In the genomic region with DNA sequence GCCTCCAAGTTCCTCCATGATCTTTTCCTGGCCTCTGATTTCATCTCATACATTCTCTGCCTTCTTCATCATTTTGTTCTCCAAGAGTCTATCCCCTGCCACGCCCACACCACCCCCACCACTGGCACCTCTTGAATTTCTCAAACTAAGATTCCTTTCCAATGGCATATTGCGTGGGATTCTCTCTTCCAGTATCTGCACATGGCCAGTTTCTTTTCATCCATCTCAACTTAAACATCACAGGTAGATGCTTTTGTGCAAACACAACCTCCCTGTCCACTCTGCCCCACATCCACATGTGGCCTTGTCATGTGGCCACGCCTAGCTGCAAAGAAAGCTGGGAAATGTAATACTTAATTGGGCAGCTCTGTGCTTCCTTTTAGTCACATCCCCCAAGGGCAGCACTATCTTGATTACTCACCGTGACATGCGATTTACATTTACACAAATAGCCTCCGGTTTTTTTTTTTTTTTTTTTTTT, we compare ENCODE assay signal across 10 cellular contexts. TPM values are rescaled to one million over a fixed set of nuclear protein-coding genes. Genes with fewer than 3 reads are reported as not detected.
A peak's percentile ranks its signal among the peaks of the same experiment; 100 is the strongest.
DNase-seq lines count a peak whose midpoint lies in the region; ATAC-seq, FAIRE-seq and TF ChIP-seq lines count a peak whose summit lies in the region.
"Had no signal": no experiment of that assay in that cellular context is flagged by ENCODE, and none has a peak within 500 bp of the region (broad histone marks: within the 10 kb centered on the region; RNA-seq: fewer than 3 reads in every experiment).

No MANE protein-coding gene starts in this region.

- no peak overlapping the region for H3K4me3 Mint-ChIP-seq in naive thymus-derived CD4-positive, alpha-beta T cell
- H3K4me3 Mint-ChIP-seq in activated CD8-positive, alpha-beta T cell treated with anti-CD3 and anti-CD28 coated beads, Interleukin-2, amount 10 ng/mL, durations not matched to agents 7 days and 5 days: no peak overlapping the region
- no peak overlapping the region for H3K4me3 Mint-ChIP-seq in activated CD4-positive, alpha-beta memory T cell treated with anti-CD3 and anti-CD28 coated beads, Interleukin-2, amount 10 ng/mL, durations not matched to agents 7 days and 5 days
- H3K4me3 Mint-ChIP-seq in naive thymus-derived CD8-positive, alpha-beta T cell: no peak overlapping the region

- no peaks in the 10 kb centered on the region for H3K4me1 ChIP-seq in naive thymus-derived CD4-positive, alpha-beta T cell (ENCODE audit: control insufficient read depth in 2 of 2, insufficient read depth in 2 of 2, low read length in 2 of 2)

- H3K4me3 ChIP-seq in naive thymus-derived CD4-positive, alpha-beta T cell (ENCODE audit: low read length): no peak overlapping the region

- TF ChIP-seq POLR2A in GM12891 (IDR thresholded peaks at IDR 0.05; ENCODE audit: low read depth, low read length): no peak

- POLR2A ChIA-PET in naive thymus-derived CD4-positive, alpha-beta T cell (lab: Charles Lee): no interaction called here
- POLR2A ChIA-PET in activated CD8-positive, alpha-beta T cell treated with anti-CD3 and anti-CD28 coated beads, Interleukin-2, amount 10 ng/mL, durations not matched to agents 7 days and 5 days (lab: Charles Lee): no interaction called here
- POLR2A ChIA-PET in activated CD4-positive, alpha-beta memory T cell treated with anti-CD3 and anti-CD28 coated beads, Interleukin-2, amount 10 ng/mL, durations not matched to agents 7 days and 5 days (lab: Charles Lee): no interaction called here
- POLR2A ChIA-PET in naive thymus-derived CD8-positive, alpha-beta T cell (lab: Charles Lee): interaction anchor here (0.6 kb wide), 1 partner anchor 35 kb away, joined by 3 read pairs; no protein-coding TSS in a partner anchor

- no peaks in the 10 kb centered on the region for H3K27me3 Mint-ChIP-seq in naive thymus-derived CD4-positive, alpha-beta T cell
- no peaks in the 10 kb centered on the region for H3K27me3 Mint-ChIP-seq in activated CD8-positive, alpha-beta T cell treated with anti-CD3 and anti-CD28 coated beads, Interleukin-2, amount 10 ng/mL, durations not matched to agents 7 days and 5 days (ENCODE audit: low read depth)
- H3K27me3 Mint-ChIP-seq in activated CD4-positive, alpha-beta memory T cell treated with anti-CD3 and anti-CD28 coated beads, Interleukin-2, amount 10 ng/mL, durations not matched to agents 7 days and 5 days: no peaks in the 10 kb centered on the region
- no peaks in the 10 kb centered on the region for H3K27me3 Mint-ChIP-seq in naive thymus-derived CD8-positive, alpha-beta T cell

- no peak for FAIRE-seq in GM12891 (lab: Jason Lieb, UNC)

- CTCF ChIA-PET in naive thymus-derived CD4-positive, alpha-beta T cell (lab: Charles Lee): interaction anchor here (0.7 to 1.1 kb wide), 2 partner anchors 119 to 225 kb away, joined by 3 to 5 read pairs; no protein-coding TSS in a partner anchor
- CTCF ChIA-PET in activated CD8-positive, alpha-beta T cell treated with anti-CD3 and anti-CD28 coated beads, Interleukin-2, amount 10 ng/mL, durations not matched to agents 7 days and 5 days (lab: Charles Lee): interaction anchor here (2.0 kb wide), 1 partner anchor 117 kb away, joined by 7 read pairs; no protein-coding TSS in a partner anchor
- CTCF ChIA-PET in activated CD4-positive, alpha-beta memory T cell treated with anti-CD3 and anti-CD28 coated beads, Interleukin-2, amount 10 ng/mL, durations not matched to agents 7 days and 5 days (lab: Charles Lee): no interaction called here

- no peaks in the 10 kb centered on the region for H3K9me3 ChIP-seq in naive thymus-derived CD4-positive, alpha-beta T cell (ENCODE audit: control insufficient read depth in 2 of 3, low read length in 3 of 3)

- peak; percentile 49 for ATAC-seq in naive thymus-derived CD4-positive, alpha-beta T cell
- ATAC-seq in activated CD8-positive, alpha-beta T cell treated with anti-CD3 and anti-CD28 coated beads, Interleukin-2, amount 10 ng/mL, durations not matched to agents 7 days and 5 days: no peak
- no peak for ATAC-seq in naive thymus-derived CD8-positive, alpha-beta T cell

- DNase-seq in GM12891 (ENCODE audit: insufficient read length, low spot score) (no peak), NCI-H526 treated with DMSO at 0.1 percent for 48 hours (lab: John Stamatoyannopoulos, UW) (peak; percentile 51), astrocyte of the hippocampus (ENCODE audit: low read depth, low spot score) (peak; percentile 14), 8988T (no peak)
- DNase-seq in naive thymus-derived CD4-positive, alpha-beta T cell: no peak
- DNase-seq in activated CD8-positive, alpha-beta T cell treated with anti-CD3 and anti-CD28 coated beads, Interleukin-2, amount 10 ng/mL, durations not matched to agents 7 days and 5 days: no peak
- DNase-seq in activated CD4-positive, alpha-beta memory T cell treated with anti-CD3 and anti-CD28 coated beads, Interleukin-2, amount 10 ng/mL, durations not matched to agents 7 days and 5 days: no peak
- no peak for DNase-seq in naive thymus-derived CD8-positive, alpha-beta T cell
- DNase-seq: activated CD4-positive, CD25-positive, alpha-beta regulatory T cell; NCI-H510A had no signal

- H3K27me3 ChIP-seq in naive thymus-derived CD4-positive, alpha-beta T cell (ENCODE audit: control insufficient read depth in 2 of 2, insufficient read depth in 2 of 2, low read length in 2 of 2): no peaks in the 10 kb centered on the region

- peaks cover 0 to 10% (median 0%) of the 10 kb centered on the region in 5 donors for H3K36me3 Mint-ChIP-seq in naive thymus-derived CD4-positive, alpha-beta T cell
- no peaks in the 10 kb centered on the region for H3K36me3 Mint-ChIP-seq in activated CD8-positive, alpha-beta T cell treated with anti-CD3 and anti-CD28 coated beads, Interleukin-2, amount 10 ng/mL, durations not matched to agents 7 days and 5 days (ENCODE audit: low read depth)
- H3K36me3 Mint-ChIP-seq in activated CD4-positive, alpha-beta memory T cell treated with anti-CD3 and anti-CD28 coated beads, Interleukin-2, amount 10 ng/mL, durations not matched to agents 7 days and 5 days (ENCODE audit: low read depth): no peaks in the 10 kb centered on the region
- H3K36me3 Mint-ChIP-seq in naive thymus-derived CD8-positive, alpha-beta T cell: no peaks in the 10 kb centered on the region

- intact Hi-C loops in naive thymus-derived CD4-positive, alpha-beta T cell (cut with micrococcal nuclease): loop anchor here in 1 of 2 donors (10.0 kb wide), 1 partner anchor 635 kb away; no protein-coding TSS in a partner anchor

- H3K36me3 ChIP-seq in naive thymus-derived CD4-positive, alpha-beta T cell (ENCODE audit: control insufficient read depth in 2 of 3, insufficient read depth in 3 of 3, low read length in 3 of 3): no peaks in the 10 kb centered on the region

- peaks cover 0 to 9% (median 0%) of the 10 kb centered on the region in 11 donors for H3K9me3 Mint-ChIP-seq in naive thymus-derived CD4-positive, alpha-beta T cell
- no peaks in the 10 kb centered on the region for H3K9me3 Mint-ChIP-seq in activated CD8-positive, alpha-beta T cell treated with anti-CD3 and anti-CD28 coated beads, Interleukin-2, amount 10 ng/mL, durations not matched to agents 7 days and 5 days (ENCODE audit: insufficient read depth)
- peaks cover 14% of the 10 kb centered on the region for H3K9me3 Mint-ChIP-seq in activated CD4-positive, alpha-beta memory T cell treated with anti-CD3 and anti-CD28 coated beads, Interleukin-2, amount 10 ng/mL, durations not matched to agents 7 days and 5 days
- peaks cover 0 to 3% (median 0%) of the 10 kb centered on the region in 9 donors for H3K9me3 Mint-ChIP-seq in naive thymus-derived CD8-positive, alpha-beta T cell

- peaks cover 0 to 16% (median 0%) of the 10 kb centered on the region in 7 donors for H3K4me1 Mint-ChIP-seq in naive thymus-derived CD4-positive, alpha-beta T cell
- peaks cover 12% of the 10 kb centered on the region for H3K4me1 Mint-ChIP-seq in activated CD8-positive, alpha-beta T cell treated with anti-CD3 and anti-CD28 coated beads, Interleukin-2, amount 10 ng/mL, durations not matched to agents 7 days and 5 days (ENCODE audit: low read depth)
- peaks cover 19% of the 10 kb centered on the region for H3K4me1 Mint-ChIP-seq in activated CD4-positive, alpha-beta memory T cell treated with anti-CD3 and anti-CD28 coated beads, Interleukin-2, amount 10 ng/mL, durations not matched to agents 7 days and 5 days
- H3K4me1 Mint-ChIP-seq in naive thymus-derived CD8-positive, alpha-beta T cell: peaks cover 0 to 17% (median 7%) of the 10 kb centered on the region in 4 donors

- H3K27ac ChIP-seq in naive thymus-derived CD4-positive, alpha-beta T cell (ENCODE audit: low read depth, low read length): no peak overlapping the region

- H3K27ac Mint-ChIP-seq in naive thymus-derived CD4-positive, alpha-beta T cell: peak overlapping the region in 1 of 9 donors; percentile 33
- no peak overlapping the region for H3K27ac Mint-ChIP-seq in activated CD8-positive, alpha-beta T cell treated with anti-CD3 and anti-CD28 coated beads, Interleukin-2, amount 10 ng/mL, durations not matched to agents 7 days and 5 days
- no peak overlapping the region for H3K27ac Mint-ChIP-seq in activated CD4-positive, alpha-beta memory T cell treated with anti-CD3 and anti-CD28 coated beads, Interleukin-2, amount 10 ng/mL, durations not matched to agents 7 days and 5 days
- H3K27ac Mint-ChIP-seq in naive thymus-derived CD8-positive, alpha-beta T cell: peak overlapping the region in 5 of 10 donors; percentile 9 to 67 (median 20)

TF ChIP-seq in GM12891, 5 proteins besides CTCF, POLR2A, EP300 and RAD21:
- TF ChIP-seq PAX5 (IDR thresholded peaks at IDR 0.05; ENCODE audit: insufficient read depth, low read length, severe bottlenecking) (peak; percentile 11), SPI1 (IDR thresholded peaks at IDR 0.05; ENCODE audit: low read depth, low read length) (no peak), POU2F2 (IDR thresholded peaks at IDR 0.05; ENCODE audit: low read depth, low read length) (peak; percentile 87; the same call in 1 of the 2 replicates)
TF ChIP-seq in GM12891: peak in this region for 2.

RNA-seq across cellular contexts. Expression of a gene that starts 33.4 kb away (rescaled TPM):
- 14.5 TPM for polyA plus RNA-seq in GM12891 (2012; ENCODE audit: low read depth, missing spikeins)
- total RNA-seq in naive thymus-derived CD4-positive, alpha-beta T cell: 10 to 100 TPM; 54.5 to 83.0 (median 68.5) TPM
- polyA plus RNA-seq in naive thymus-derived CD4-positive, alpha-beta T cell: 10 to 100 TPM; 12.7 to 28.7 TPM
- total RNA-seq in activated CD8-positive, alpha-beta T cell treated with anti-CD3 and anti-CD28 coated beads, Interleukin-2, amount 10 ng/mL, durations not matched to agents 7 days and 5 days: 10 to 100 TPM; 44.3 to 44.7 TPM
- 10 to 100 TPM; 37.8 to 44.2 TPM for total RNA-seq in activated CD4-positive, alpha-beta memory T cell treated with anti-CD3 and anti-CD28 coated beads, Interleukin-2, amount 10 ng/mL, durations not matched to agents 7 days and 5 days
- 10 to 100 TPM; 61.8 to 67.8 TPM for total RNA-seq in naive thymus-derived CD8-positive, alpha-beta T cell
- polyA plus RNA-seq in naive thymus-derived CD8-positive, alpha-beta T cell: 10 to 100 TPM in 2 of 3 donors, 1 to 10 TPM in 1; 8.9 to 20.4 (median 13.5) TPM

Comparison
In these comparisons a context has a peak if more than half of its experiments do, and no peak if none do; other contexts are left out.
1. DNase-seq: peak in NCI-H526 treated with DMSO at 0.1 percent for 48 hours (single experiment) and astrocyte of the hippocampus (single experiment); none in GM12891 (single experiment), naive thymus-derived CD4-positive, alpha-beta T cell (0 of 9), activated CD8-positive, alpha-beta T cell treated with anti-CD3 and anti-CD28 coated beads, Interleukin-2, amount 10 ng/mL, durations not matched to agents 7 days and 5 days (single experiment), 8988T (single experiment), activated CD4-positive, alpha-beta memory T cell treated with anti-CD3 and anti-CD28 coated beads, Interleukin-2, amount 10 ng/mL, durations not matched to agents 7 days and 5 days (single experiment) and naive thymus-derived CD8-positive, alpha-beta T cell (0 of 10).